ENCODE assay signal across 9 cellular contexts in genomic region chr10:13528875-13529713, GRCh38. TPM values are rescaled to one million over a fixed set of nuclear protein-coding genes. Genes with fewer than 3 reads are reported as not detected.
DNase-seq lines count a peak whose midpoint lies in the region.
"Had no signal": no experiment of that assay in that cellular context is flagged by ENCODE, and none has a peak within 500 bp of the region (broad histone marks: within the 10 kb centered on the region; RNA-seq: fewer than 3 reads in every experiment).

A gene with protein sequence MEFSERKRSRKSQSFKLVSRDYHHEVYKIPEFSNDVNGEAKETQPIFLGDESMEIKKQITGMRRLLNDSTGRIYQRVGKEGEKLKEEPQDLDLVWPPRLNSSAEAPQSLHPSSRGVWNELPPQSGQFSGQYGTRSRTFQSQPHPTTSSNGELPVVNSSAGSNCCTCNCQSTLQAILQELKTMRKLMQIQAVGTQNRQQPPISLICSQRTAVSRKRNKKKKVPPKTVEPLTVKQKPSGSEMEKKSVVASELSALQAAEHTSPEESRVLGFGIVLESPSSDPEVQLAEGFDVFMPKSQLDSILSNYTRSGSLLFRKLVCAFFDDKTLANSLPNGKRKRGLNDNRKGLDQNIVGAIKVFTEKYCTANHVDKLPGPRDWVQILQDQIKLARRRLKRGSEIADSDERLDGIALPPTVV (minus strand): TSS chr10:13529014. CDS start chr10:13528533, 481 bp downstream.

- no peaks in the 10 kb centered on the region for H3K9me3 ChIP-seq in skeletal muscle tissue (ENCODE audit: control insufficient read depth in 3 of 3, low read length in 3 of 3)

- H3K27me3 ChIP-seq in skeletal muscle tissue (ENCODE audit: control insufficient read depth in 3 of 3, insufficient read depth in 3 of 3, low read length in 3 of 3), result no peaks in the 10 kb centered on the region

- DNase-seq in ELR (ENCODE audit: low read depth), result peak; percentile 50
- peak; percentile 36 for DNase-seq in KBM-7
- DNase-seq in T47D (ENCODE audit: low read depth in 1 of 2, low spot score in 1 of 2), result peak; percentile 13 to 72
- DNase-seq in iPS-NIHi7 (ENCODE audit: extremely low spot score), result peak; percentile 79
- DNase-seq in NCI-H446 treated with DMSO at 0.1 percent for 48 hours (lab: John Stamatoyannopoulos, UW), result no peak
- no peak for DNase-seq in kidney glomerular epithelial cell (lab: John Stamatoyannopoulos, UW)
- DNase-seq in NCI-H128 (lab: John Stamatoyannopoulos, UW; ENCODE audit: unreplicated experiment), result no peak

- peaks cover 12 to 16% (median 13%) of the 10 kb centered on the region in 3 donors for H3K4me1 ChIP-seq in skeletal muscle tissue (ENCODE audit: control insufficient read depth in 3 of 3, insufficient read depth in 3 of 3, low read length in 3 of 3)

- in situ Hi-C loops in KBM-7 (cut with MboI; ENCODE audit: low pct_unique_long_range_greater_than_20kb, low sequenced_read_pairs) (no loop called here), T47D (cut with HindIII; ENCODE audit: low pct_unique_long_range_greater_than_20kb, low sequenced_read_pairs) (no loop called here)

- H3K27ac ChIP-seq in skeletal muscle tissue (ENCODE audit: low read depth, low read length), result no peak within 1 kb of the TSS

- peaks cover 2 to 7% (median 2%) of the 10 kb centered on the region in 3 donors for H3K36me3 ChIP-seq in skeletal muscle tissue (ENCODE audit: control insufficient read depth in 3 of 3, insufficient read depth in 3 of 3, low read length in 3 of 3)

- H3K9ac ChIP-seq in skeletal muscle tissue (ENCODE audit: low read depth in 1 of 3, low read length in 3 of 3), result peak within 1 kb of the TSS; percentile 75 to 82 (median 77)

- H3K4me3 ChIP-seq in skeletal muscle tissue (ENCODE audit: low read length in 3 of 3), result peak within 1 kb of the TSS; percentile 69 to 73 (median 70)

RNA-seq across cellular contexts. Expression of the gene that starts here (rescaled TPM):
- total RNA-seq in skeletal muscle tissue, result 6.8 TPM
- total RNA-seq: T-helper 2 cell treated with Interferon-gamma antibody and Interleukin-4, amounts not matched to agents 100 ng/mL and 5 ng/mL, for 36 hours had no signal

Comparison
In these comparisons a context has a peak if more than half of its experiments do, and no peak if none do; other contexts are left out.
1. DNase-seq: peak in ELR (single experiment), KBM-7 (single experiment), T47D (2 of 2) and iPS-NIHi7 (single experiment); none in NCI-H446 treated with DMSO at 0.1 percent for 48 hours (single experiment), kidney glomerular epithelial cell (single experiment) and NCI-H128 (single experiment).